26 cellular contexts compared by ENCODE assay signal in genomic region chr3:86950717-86951116, GRCh38. TPM values are rescaled to one million over a fixed set of nuclear protein-coding genes. Genes with fewer than 3 reads are reported as not detected.
DNase-seq lines count a peak whose midpoint lies in the region; FAIRE-seq and TF ChIP-seq lines count a peak whose summit lies in the region.
"Had no signal": no experiment of that assay in that cellular context is flagged by ENCODE, and none has a peak within 500 bp of the region (broad histone marks: within the 10 kb centered on the region; RNA-seq: fewer than 3 reads in every experiment).

No MANE protein-coding gene starts in this region.

- H3K18ac ChIP-seq in H9 (ENCODE audit: insufficient read length, low read depth, low read length) (no peak overlapping the region), mesenchymal stem cell (ENCODE audit: low read depth in 1 of 2, low read length in 2 of 2) (no peak overlapping the region)

- no peak overlapping the region for H3K4me3 ChIP-seq in astrocyte (ENCODE audit: insufficient read depth, low read depth, low read length)
- peak overlapping the region in 1 of 2 experiments; percentile 3 for H3K4me3 ChIP-seq in mesenchymal stem cell (ENCODE audit: insufficient read depth in 1 of 2, low read depth in 1 of 2, low read length in 2 of 2)
- no peak overlapping the region for H3K4me3 ChIP-seq in suprapubic skin
- H3K4me3 ChIP-seq: BLaER1 treated with 17β-estradiol and CSF1 and Interleukin-3, amounts not matched to agents 10 nM and 100 nM; GM12878; SJSA1 had no signal

- in situ Hi-C loops in GM13977 (cut with MboI; ENCODE audit: low pct_unique_long_range_greater_than_20kb, low sequenced_read_pairs, unreplicated experiment), result no loop called here

- H3K4me1 Mint-ChIP-seq in H9 (peaks cover 19 to 29% of the 10 kb centered on the region in 2 experiments), astrocyte (ENCODE audit: low read depth, unreplicated experiment) (peaks cover 32% of the 10 kb centered on the region)

- no peak for TF ChIP-seq POLR2A in suprapubic skin (IDR thresholded peaks at IDR 0.05)

- no peak overlapping the region for H3K4me2 ChIP-seq in H9 (ENCODE audit: insufficient read depth, insufficient read length, low read length)
- no peak overlapping the region for H3K4me2 ChIP-seq in astrocyte (ENCODE audit: low read length)
- no peak overlapping the region for H3K4me2 ChIP-seq in mesenchymal stem cell (ENCODE audit: low read length, poor library complexity, severe bottlenecking)
- H3K4me2 ChIP-seq: BLaER1 treated with 17β-estradiol and CSF1 and Interleukin-3, amounts not matched to agents 10 nM and 100 nM had no signal

- H4K5ac ChIP-seq in H9 (ENCODE audit: insufficient read length, low read depth, low read length), result no peak overlapping the region

- TF ChIP-seq CTCF in C4-2B (conservative IDR thresholded peaks at IDR 0.05), result 0 out of 2 replicates have a peak, but pooled peaks have one; percentile 3
- no peak for TF ChIP-seq CTCF in H9 (conservative IDR thresholded peaks at IDR 0.05)
- TF ChIP-seq CTCF in astrocyte (IDR thresholded peaks at IDR 0.05; ENCODE audit: insufficient read depth, low read depth, low read length), result no peak
- no peak for TF ChIP-seq CTCF in suprapubic skin (IDR thresholded peaks at IDR 0.05)
- TF ChIP-seq CTCF in GM13977 (IDR thresholded peaks at IDR 0.05; ENCODE audit: extremely low read depth, insufficient read depth, missing control alignments), result no peak

- H2AFZ ChIP-seq in H9 (ENCODE audit: low read length) (no peak overlapping the region), astrocyte (ENCODE audit: low read depth, low read length) (no peak overlapping the region), mesenchymal stem cell (ENCODE audit: low read depth, low read length) (no peak overlapping the region)

- H3K4ac ChIP-seq in H9 (ENCODE audit: low read depth, low read length) (no peak overlapping the region), mesenchymal stem cell (ENCODE audit: low read depth in 1 of 2, low read length in 2 of 2) (no peak overlapping the region)

- H2AK5ac ChIP-seq in H9 (ENCODE audit: insufficient read length, low read length) (no peak overlapping the region), mesenchymal stem cell (ENCODE audit: low read length, severe bottlenecking) (no peak overlapping the region)

- H3K4me3 Mint-ChIP-seq in H9, result no peak overlapping the region
- H3K4me3 Mint-ChIP-seq in astrocyte (ENCODE audit: unreplicated experiment), result no peak overlapping the region
- H3K4me3 Mint-ChIP-seq: CD8-positive, alpha-beta T cell had no signal

- H2BK15ac ChIP-seq in H9 (ENCODE audit: low read depth, low read length), result no peak overlapping the region
- no peak overlapping the region for H2BK15ac ChIP-seq in mesenchymal stem cell (ENCODE audit: low read depth, poor library complexity, severe bottlenecking)

- no peak overlapping the region for H2BK5ac ChIP-seq in H9 (ENCODE audit: insufficient read length, low read length)
- no peak overlapping the region for H2BK5ac ChIP-seq in mesenchymal stem cell (ENCODE audit: low read depth, low read length, poor library complexity, severe bottlenecking)

- H4K8ac ChIP-seq in H9 (replicated peaks; ENCODE audit: insufficient read length, low read depth, low read length), result no peak overlapping the region
- H4K8ac ChIP-seq in mesenchymal stem cell (ENCODE audit: low read length), result no peak overlapping the region

- H3K14ac ChIP-seq in H9 (ENCODE audit: insufficient read depth, low read length) (no peak overlapping the region), mesenchymal stem cell (ENCODE audit: low read length in 2 of 2) (no peak overlapping the region)

- H3K79me2 ChIP-seq in H9 (ENCODE audit: insufficient read depth, low read length) (no peaks in the 10 kb centered on the region), astrocyte (ENCODE audit: insufficient read depth, low read length) (peaks cover 79% of the 10 kb centered on the region)

- no peaks in the 10 kb centered on the region for H3K9me3 ChIP-seq in H9 (ENCODE audit: control insufficient read depth, low read depth, low read length)
- H3K9me3 ChIP-seq in astrocyte (ENCODE audit: insufficient read depth, low read depth, low read length), result no peaks in the 10 kb centered on the region
- H3K9me3 ChIP-seq in mesenchymal stem cell (ENCODE audit: control insufficient read depth, low read length), result no peaks in the 10 kb centered on the region
- no peaks in the 10 kb centered on the region for H3K9me3 ChIP-seq in suprapubic skin
- H3K9me3 ChIP-seq: BLaER1 treated with 17β-estradiol and CSF1 and Interleukin-3, amounts not matched to agents 10 nM and 100 nM; Caco-2; SJSA1 had no signal

- H3K4me1 ChIP-seq in H9 (ENCODE audit: insufficient read depth, low read length) (no peaks in the 10 kb centered on the region; the same call in 1 of the 2 replicates), astrocyte (ENCODE audit: insufficient read depth, low read length) (peaks cover 15% of the 10 kb centered on the region), mesenchymal stem cell (ENCODE audit: control insufficient read depth, insufficient read depth, low read depth, low read length) (no peaks in the 10 kb centered on the region), suprapubic skin (no peaks in the 10 kb centered on the region)
- H3K4me1 ChIP-seq: BLaER1 treated with 17β-estradiol and CSF1 and Interleukin-3, amounts not matched to agents 10 nM and 100 nM; Caco-2 had no signal

- H2BK12ac ChIP-seq in H9 (ENCODE audit: insufficient read length, low read depth, low read length), result no peak overlapping the region
- no peak overlapping the region for H2BK12ac ChIP-seq in mesenchymal stem cell (ENCODE audit: low read length in 2 of 2)

- no peak for FAIRE-seq in astrocyte (lab: Jason Lieb, UNC)
- FAIRE-seq: A204.1, GM12878 had no signal

- H3K36me3 Mint-ChIP-seq in H9 (ENCODE audit: insufficient read depth in 1 of 3, low read depth in 3 of 3), result no peaks in the 10 kb centered on the region
- H3K36me3 Mint-ChIP-seq in astrocyte (ENCODE audit: low read depth, unreplicated experiment), result peaks cover 8% of the 10 kb centered on the region
- H3K36me3 Mint-ChIP-seq: CD8-positive, alpha-beta T cell had no signal

- no peak for TF ChIP-seq EP300 in suprapubic skin (IDR thresholded peaks at IDR 0.05)

- H3K27me3 Mint-ChIP-seq in H9 (ENCODE audit: low read depth), result no peaks in the 10 kb centered on the region
- no peaks in the 10 kb centered on the region for H3K27me3 Mint-ChIP-seq in astrocyte (ENCODE audit: low read depth, unreplicated experiment)

- H2BK120ac ChIP-seq in H9 (ENCODE audit: low read depth, low read length, poor library complexity, severe bottlenecking) (no peak overlapping the region), mesenchymal stem cell (ENCODE audit: low read depth, low read length) (no peak overlapping the region)

- H3K9ac ChIP-seq in H9 (ENCODE audit: extremely low read depth, insufficient read length, low read length), result no peak overlapping the region
- no peak overlapping the region for H3K9ac ChIP-seq in astrocyte (ENCODE audit: low read length)
- H3K9ac ChIP-seq in mesenchymal stem cell (ENCODE audit: low read length), result peak overlapping the region; percentile 42
- H3K9ac ChIP-seq: BLaER1 treated with 17β-estradiol and CSF1 and Interleukin-3, amounts not matched to agents 10 nM and 100 nM had no signal

- H3K23me2 ChIP-seq in H9 (ENCODE audit: insufficient read length, low read depth, low read length, poor library complexity, severe bottlenecking), result no peaks in the 10 kb centered on the region

- H3K9me3 Mint-ChIP-seq in H9, result no peaks in the 10 kb centered on the region
- no peaks in the 10 kb centered on the region for H3K9me3 Mint-ChIP-seq in astrocyte (ENCODE audit: unreplicated experiment)

- H3K27ac ChIP-seq in C4-2B (no peak overlapping the region), H9 (ENCODE audit: insufficient read length, low read depth, low read length) (no peak overlapping the region), astrocyte (ENCODE audit: low read depth, low read length) (no peak overlapping the region), mesenchymal stem cell (ENCODE audit: low read length, poor library complexity, severe bottlenecking) (no peak overlapping the region), suprapubic skin (no peak overlapping the region)
- H3K27ac ChIP-seq: BLaER1 treated with 17β-estradiol and CSF1 and Interleukin-3, amounts not matched to agents 10 nM and 100 nM; HL-60; SJSA1 had no signal

- no peak overlapping the region for H2BK20ac ChIP-seq in H9 (ENCODE audit: low read depth, low read length, poor library complexity, severe bottlenecking)

- no peaks in the 10 kb centered on the region for H3K27me3 ChIP-seq in H9 (ENCODE audit: insufficient read depth, low read length)
- H3K27me3 ChIP-seq in astrocyte (ENCODE audit: insufficient read depth, low read length), result no peaks in the 10 kb centered on the region
- no peaks in the 10 kb centered on the region for H3K27me3 ChIP-seq in mesenchymal stem cell (ENCODE audit: control insufficient read depth in 1 of 2, insufficient read depth in 1 of 2, low read length in 2 of 2)
- H3K27me3 ChIP-seq in suprapubic skin, result no peaks in the 10 kb centered on the region
- H3K27me3 ChIP-seq: BLaER1 treated with 17β-estradiol and CSF1 and Interleukin-3, amounts not matched to agents 10 nM and 100 nM; SJSA1 had no signal

- H3K27ac Mint-ChIP-seq in H9 (peak overlapping the region; percentile 5 to 57 (median 7); a peak in 2 of 7 replicates), astrocyte (ENCODE audit: unreplicated experiment) (peak overlapping the region; percentile 9)
- H3K27ac Mint-ChIP-seq: CD8-positive, alpha-beta T cell had no signal

- H4K20me1 ChIP-seq in H9 (ENCODE audit: control insufficient read depth, insufficient read depth, insufficient read length) (no peaks in the 10 kb centered on the region), astrocyte (ENCODE audit: insufficient read depth, low read length) (peaks cover 27% of the 10 kb centered on the region)
- H4K20me1 ChIP-seq: BLaER1 treated with 17β-estradiol and CSF1 and Interleukin-3, amounts not matched to agents 10 nM and 100 nM had no signal

- H3K79me1 ChIP-seq in H9 (ENCODE audit: insufficient read depth, low read depth, low read length, poor library complexity, severe bottlenecking), result no peaks in the 10 kb centered on the region
- H3K79me1 ChIP-seq in mesenchymal stem cell (replicated peaks; ENCODE audit: low read length, poor library complexity, severe bottlenecking), result peaks cover 3% of the 10 kb centered on the region

- peaks cover 19% of the 10 kb centered on the region for H3K36me3 ChIP-seq in astrocyte (ENCODE audit: insufficient read depth, low read length)
- peaks cover 0 to 31% of the 10 kb centered on the region in 2 experiments for H3K36me3 ChIP-seq in mesenchymal stem cell (ENCODE audit: control insufficient read depth in 1 of 2, insufficient read depth in 2 of 2, low read depth in 1 of 2, low read length in 2 of 2)
- no peaks in the 10 kb centered on the region for H3K36me3 ChIP-seq in suprapubic skin
- H3K36me3 ChIP-seq: BLaER1 treated with 17β-estradiol and CSF1 and Interleukin-3, amounts not matched to agents 10 nM and 100 nM had no signal

- H3T11ph ChIP-seq in H9 (ENCODE audit: low read length), result no peak overlapping the region

- H3K23ac ChIP-seq in H9 (ENCODE audit: insufficient read length, low read depth, low read length) (no peak overlapping the region), mesenchymal stem cell (ENCODE audit: low read length in 2 of 2) (no peak overlapping the region)

- no CpG with 5 or more reads among the region's 3 CpGs for WGBS in H9 (ENCODE audit: extremely low coverage, insufficient read length, low lambda C conversion rate)
- WGBS in mesenchymal stem cell, result no CpG with 5 or more reads among the region's 3 CpGs
- WGBS in suprapubic skin, result 92% methylated on average over 3 of the region's 3 CpGs

- H4K91ac ChIP-seq in H9 (ENCODE audit: insufficient read length, low read depth, low read length) (no peak overlapping the region), mesenchymal stem cell (ENCODE audit: low read length) (no peak overlapping the region)

- no peak overlapping the region for H3K56ac ChIP-seq in H9 (ENCODE audit: insufficient read length, low read depth, low read length)

- DNase-seq in H9 (no peak), astrocyte (ENCODE audit: low read depth) (no peak), mesenchymal stem cell (no peak), suprapubic skin (ENCODE audit: low spot score in 2 of 2) (no peak), GOT3 (lab: John Stamatoyannopoulos, UW) (no peak), islet precursor cell (no peak), GM13977 (ENCODE audit: low spot score) (no peak)
- DNase-seq: AML-193; Caco-2; CD8-positive, alpha-beta T cell; DMS79; GDM1; NCI-H1092; NCI-H1417 treated with DMSO at 0.1 percent for 48 hours; NCI-H1694 treated with DMSO at 0.1 percent for 48 hours; NCI-H2081; NCI-H2227 treated with DMSO at 0.1 percent for 48 hours; NCI-H526 treated with DMSO at 0.1 percent for 48 hours; Right ventricle myocardium superior; RPMI8226 had no signal

RNA-seq across cellular contexts. Expression of gene VGLL3, which starts 40.2 kb away (rescaled TPM):
- total RNA-seq in H9 (2021) (19.5 and 19.7 TPM in 2 replicates), astrocyte (53.8 and 63.7 TPM in 2 replicates), suprapubic skin (10 to 100 TPM in 2 of 4 donors, 1 to 10 TPM in 2; 6.2 to 17.8 (median 12.6) TPM)
- polyA plus RNA-seq in mesenchymal stem cell (2013, experiment 1 of 2), result 16.7 TPM
- 13.8 TPM for polyA plus RNA-seq in mesenchymal stem cell (2013, experiment 2 of 2)
- total RNA-seq: CD8-positive, alpha-beta T cell had no signal
- polyA plus RNA-seq: GM12878 had no signal
